Comparison of ENCODE assay signal across 2 cellular contexts in the genomic region with DNA sequence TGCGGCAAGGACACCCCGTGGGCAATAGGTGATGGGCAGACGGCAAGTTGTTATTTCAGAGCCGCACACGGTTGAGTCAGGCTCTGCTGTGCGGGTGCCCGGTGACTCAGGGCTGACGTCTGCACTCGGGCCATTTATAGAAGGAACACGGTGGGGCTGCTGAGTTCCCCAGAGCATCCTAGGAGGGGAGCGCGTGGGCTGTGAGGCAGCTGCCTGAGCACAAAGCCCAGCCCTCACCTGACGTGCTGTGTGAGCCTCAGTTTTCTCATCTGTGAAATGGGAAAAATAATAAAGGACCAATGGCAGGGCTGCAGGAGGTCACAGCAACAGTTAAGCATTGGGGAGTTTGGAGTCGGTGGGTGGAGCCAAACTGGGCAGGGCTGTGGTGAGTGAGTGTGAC.
TF ChIP-seq lines count a peak whose summit lies in the region.

No MANE protein-coding gene starts in this region.

TF ChIP-seq in A549, 52 proteins besides CTCF, POLR2A, EP300 and RAD21 (continued from another document):
- TF ChIP-seq, protein P1, sequence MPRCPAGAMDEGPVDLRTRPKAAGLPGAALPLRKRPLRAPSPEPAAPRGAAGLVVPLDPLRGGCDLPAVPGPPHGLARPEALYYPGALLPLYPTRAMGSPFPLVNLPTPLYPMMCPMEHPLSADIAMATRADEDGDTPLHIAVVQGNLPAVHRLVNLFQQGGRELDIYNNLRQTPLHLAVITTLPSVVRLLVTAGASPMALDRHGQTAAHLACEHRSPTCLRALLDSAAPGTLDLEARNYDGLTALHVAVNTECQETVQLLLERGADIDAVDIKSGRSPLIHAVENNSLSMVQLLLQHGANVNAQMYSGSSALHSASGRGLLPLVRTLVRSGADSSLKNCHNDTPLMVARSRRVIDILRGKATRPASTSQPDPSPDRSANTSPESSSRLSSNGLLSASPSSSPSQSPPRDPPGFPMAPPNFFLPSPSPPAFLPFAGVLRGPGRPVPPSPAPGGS (IDR thresholded peaks at IDR 0.05), result no peak
- no peak for TF ChIP-seq RFX5 (IDR thresholded peaks at IDR 0.05)
- TF ChIP-seq, protein P2, sequence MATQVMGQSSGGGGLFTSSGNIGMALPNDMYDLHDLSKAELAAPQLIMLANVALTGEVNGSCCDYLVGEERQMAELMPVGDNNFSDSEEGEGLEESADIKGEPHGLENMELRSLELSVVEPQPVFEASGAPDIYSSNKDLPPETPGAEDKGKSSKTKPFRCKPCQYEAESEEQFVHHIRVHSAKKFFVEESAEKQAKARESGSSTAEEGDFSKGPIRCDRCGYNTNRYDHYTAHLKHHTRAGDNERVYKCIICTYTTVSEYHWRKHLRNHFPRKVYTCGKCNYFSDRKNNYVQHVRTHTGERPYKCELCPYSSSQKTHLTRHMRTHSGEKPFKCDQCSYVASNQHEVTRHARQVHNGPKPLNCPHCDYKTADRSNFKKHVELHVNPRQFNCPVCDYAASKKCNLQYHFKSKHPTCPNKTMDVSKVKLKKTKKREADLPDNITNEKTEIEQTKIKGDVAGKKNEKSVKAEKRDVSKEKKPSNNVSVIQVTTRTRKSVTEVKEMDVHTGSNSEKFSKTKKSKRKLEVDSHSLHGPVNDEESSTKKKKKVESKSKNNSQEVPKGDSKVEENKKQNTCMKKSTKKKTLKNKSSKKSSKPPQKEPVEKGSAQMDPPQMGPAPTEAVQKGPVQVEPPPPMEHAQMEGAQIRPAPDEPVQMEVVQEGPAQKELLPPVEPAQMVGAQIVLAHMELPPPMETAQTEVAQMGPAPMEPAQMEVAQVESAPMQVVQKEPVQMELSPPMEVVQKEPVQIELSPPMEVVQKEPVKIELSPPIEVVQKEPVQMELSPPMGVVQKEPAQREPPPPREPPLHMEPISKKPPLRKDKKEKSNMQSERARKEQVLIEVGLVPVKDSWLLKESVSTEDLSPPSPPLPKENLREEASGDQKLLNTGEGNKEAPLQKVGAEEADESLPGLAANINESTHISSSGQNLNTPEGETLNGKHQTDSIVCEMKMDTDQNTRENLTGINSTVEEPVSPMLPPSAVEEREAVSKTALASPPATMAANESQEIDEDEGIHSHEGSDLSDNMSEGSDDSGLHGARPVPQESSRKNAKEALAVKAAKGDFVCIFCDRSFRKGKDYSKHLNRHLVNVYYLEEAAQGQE (IDR thresholded peaks at IDR 0.05), result no peak
- TF ChIP-seq RCOR1 (IDR thresholded peaks at IDR 0.05; ENCODE audit: low read depth, low read length), result no peak
- TF ChIP-seq, protein P3, sequence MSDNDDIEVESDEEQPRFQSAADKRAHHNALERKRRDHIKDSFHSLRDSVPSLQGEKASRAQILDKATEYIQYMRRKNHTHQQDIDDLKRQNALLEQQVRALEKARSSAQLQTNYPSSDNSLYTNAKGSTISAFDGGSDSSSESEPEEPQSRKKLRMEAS (IDR thresholded peaks at IDR 0.05), result peak; percentile 15; the same call in 1 of the 2 replicates

TF ChIP-seq in SK-N-SH treated with all-trans-retinoic acid at 6 μM for 48 hours, 23 proteins besides CTCF, POLR2A, EP300 and RAD21 (continued from another document):
- no peak for TF ChIP-seq GLIS3 (CRISPR knock-in tag; IDR thresholded peaks at IDR 0.05)
